In the genomic region with DNA sequence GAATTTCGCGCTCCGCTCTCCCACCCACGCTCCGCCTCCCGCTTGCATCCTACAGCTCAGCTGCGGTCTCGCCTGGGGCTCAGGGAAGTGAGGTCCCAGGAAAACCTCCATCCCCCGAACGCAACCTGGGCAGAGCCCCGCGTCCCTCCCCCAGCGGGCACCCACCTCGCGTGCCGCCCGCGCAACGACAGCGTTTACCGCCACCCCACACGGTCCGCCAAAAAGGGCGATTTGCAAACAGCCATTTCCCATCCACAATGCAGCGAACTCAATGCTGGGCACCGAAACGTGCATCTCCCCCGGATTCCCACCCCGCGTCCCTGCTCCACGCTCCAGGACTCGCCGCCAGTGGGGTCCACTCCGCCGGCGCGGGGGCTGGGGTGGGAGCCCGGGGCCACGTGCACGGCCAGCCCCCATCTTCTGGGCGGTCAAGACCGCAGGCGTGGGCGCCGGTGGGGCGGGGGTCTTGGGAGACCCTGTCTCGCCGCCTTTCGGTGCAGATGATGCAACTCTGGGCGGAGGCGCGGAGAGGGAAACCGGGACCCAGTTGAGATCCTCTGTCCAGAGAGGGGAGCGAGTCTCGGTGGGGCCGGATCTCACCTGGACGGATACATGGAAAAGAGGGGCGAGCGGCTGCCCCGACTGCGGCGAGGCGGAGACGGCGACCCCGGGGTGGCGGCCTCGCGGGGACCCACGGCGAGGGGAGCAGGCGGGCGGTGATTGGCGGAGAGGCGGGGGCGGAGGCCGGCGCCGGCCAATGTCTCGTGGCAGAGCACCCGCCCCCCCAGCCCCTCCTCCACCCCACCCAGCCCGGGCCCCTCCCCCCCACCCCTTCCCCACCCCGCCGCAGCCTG, we compare ENCODE assay signal across 9 cellular contexts. TPM values are rescaled to one million over a fixed set of nuclear protein-coding genes. Genes with fewer than 3 reads are reported as not detected.
A peak's percentile ranks its signal among the peaks of the same experiment; 100 is the strongest.
DNase-seq lines count a peak whose midpoint lies in the region; ATAC-seq, FAIRE-seq and TF ChIP-seq lines count a peak whose summit lies in the region.
"Not testable (repeated sequence)": the region's sequence is repeated elsewhere in the genome, so short reads cannot be mapped to it uniquely, and the experiment has no call there.
"Had no signal": no experiment of that assay in that cellular context is flagged by ENCODE, and none has a peak within 500 bp of the region (broad histone marks: within the 10 kb centered on the region; RNA-seq: fewer than 3 reads in every experiment).

A gene (minus strand): TSS at position 666 of the 854 bp plus-strand sequence. CDS start 3,642 bp downstream, outside the sequence.

- intact Hi-C loops in Calu3 (cut with micrococcal nuclease; ENCODE audit: unreplicated experiment); Right ventricle myocardium inferior (cut with DNase I); lower lobe of right lung (cut with DNase I); ovary (cut with DNase I); thyroid gland (cut with DNase I): not testable (repeated sequence)

- POLR2A ChIA-PET in activated CD8-positive, alpha-beta memory T cell treated with anti-CD3 and anti-CD28 coated beads for 36 hours (lab: Charles Lee), result not testable (repeated sequence)

- not testable (repeated sequence) for H3K27ac ChIP-seq in Peyer's patch, lower lobe of right lung, ovary, thyroid gland

- not testable (repeated sequence) for H3K4me1 Mint-ChIP-seq in Calu3 (ENCODE audit: low read depth, unreplicated experiment)

- not testable (repeated sequence) for H3K4me3 Mint-ChIP-seq in Calu3 (ENCODE audit: low read depth, unreplicated experiment)

- H3K36me3 Mint-ChIP-seq in Calu3 (ENCODE audit: insufficient read depth, unreplicated experiment), result not testable (repeated sequence)

- H3K4me3 ChIP-seq in Peyer's patch; bronchial epithelial cell (ENCODE audit: low read depth, low read length); lower lobe of right lung; ovary; thyroid gland (replicated peaks in 1 of 3): not testable (repeated sequence)

- H3K4me1 ChIP-seq in Peyer's patch; lower lobe of right lung; ovary (ENCODE audit: insufficient read depth); thyroid gland: not testable (repeated sequence)

- WGBS in ovary, 3 donors, result no CpG with 5 or more reads among the region's 84 CpGs
- WGBS in thyroid gland, 2 donors, result no CpG with 5 or more reads among the region's 84 CpGs

- DNase-seq in Calu3; Peyer's patch; bronchial epithelial cell (ENCODE audit: low read depth); Right ventricle myocardium inferior (ENCODE audit: missing footprints); lower lobe of right lung; ovary; thyroid gland: not testable (repeated sequence)

- ATAC-seq in Right ventricle myocardium inferior, result peak; percentile 62
- ATAC-seq in lower lobe of right lung, result peak; percentile 50 to 70

- not testable (repeated sequence) for H3K27ac Mint-ChIP-seq in Calu3 (ENCODE audit: unreplicated experiment)

- not testable (repeated sequence) for H3K9me3 ChIP-seq in Peyer's patch, lower lobe of right lung, ovary, thyroid gland

- not testable (repeated sequence) for H3K9me3 Mint-ChIP-seq in Calu3 (ENCODE audit: low read depth, unreplicated experiment)

- H3K36me3 ChIP-seq in Peyer's patch; bronchial epithelial cell (ENCODE audit: control insufficient read depth, insufficient read depth, low read length); lower lobe of right lung; ovary; thyroid gland: not testable (repeated sequence)

- not testable (repeated sequence) for TF ChIP-seq EP300 in ovary (IDR thresholded peaks at IDR 0.05)

- TF ChIP-seq CTCF in Calu3 (IDR thresholded peaks at IDR 0.05; ENCODE audit: unreplicated experiment); Peyer's patch (IDR thresholded peaks at IDR 0.05); bronchial epithelial cell (IDR thresholded peaks at IDR 0.05; ENCODE audit: insufficient read depth, low read length, severe bottlenecking); lower lobe of right lung (IDR thresholded peaks at IDR 0.05); ovary (IDR thresholded peaks at IDR 0.05); thyroid gland (IDR thresholded peaks at IDR 0.05): not testable (repeated sequence)

- H3K27me3 Mint-ChIP-seq in Calu3 (ENCODE audit: unreplicated experiment), result not testable (repeated sequence)

- not testable (repeated sequence) for H3K27me3 ChIP-seq in Peyer's patch; bronchial epithelial cell (ENCODE audit: control insufficient read depth, insufficient read depth, low read length); lower lobe of right lung (ENCODE audit: low read depth); ovary; thyroid gland

- TSS peak; percentile 31 for BruUV-seq in Calu3 (replicated peaks; lab: Mats Ljungman, UMichigan)

- CTCF ChIA-PET in Calu3 (lab: Charles Lee); activated CD8-positive, alpha-beta memory T cell treated with anti-CD3 and anti-CD28 coated beads for 36 hours (lab: Charles Lee): not testable (repeated sequence)

- not testable (repeated sequence) for FAIRE-seq in bronchial epithelial cell (lab: Jason Lieb, UNC)

- not testable (repeated sequence) for TF ChIP-seq POLR2A in Peyer's patch (IDR thresholded peaks at IDR 0.05); ovary (IDR thresholded peaks at IDR 0.05); thyroid gland (IDR thresholded peaks at IDR 0.05)

RNA-seq across cellular contexts. Expression of the gene that starts here (rescaled TPM):
- total RNA-seq in Calu3 (2022) (109 and 124 TPM in 2 replicates), Peyer's patch (10 to 100 TPM; 24.8 to 59.4 (median 27.1) TPM), bronchial epithelial cell (96.9 and 108 TPM in 2 replicates), Right ventricle myocardium inferior (5.5 TPM), lower lobe of right lung (82.3 TPM), ovary (100 to 1,000 TPM in 2 of 7 donors, 10 to 100 TPM in 5; 31.8 to 114 (median 50.6) TPM), thyroid gland (100 to 1,000 TPM in 1 of 4 donors, 10 to 100 TPM in 3; 32.8 to 212 (median 51.3) TPM)
- 10 to 100 TPM; 14.1 to 15.5 TPM for total RNA-seq in activated CD8-positive, alpha-beta memory T cell treated with anti-CD3 and anti-CD28 coated beads for 36 hours
- polyA plus RNA-seq in ovary, result 10 to 100 TPM in 1 of 2 donors, 1 to 10 TPM in 1; 7.1 to 77.6 TPM
- total RNA-seq: HT-29 had no signal
